2 cellular contexts compared by ENCODE assay signal in genomic region chr9:92669890-92670708, GRCh38.
A peak's percentile ranks its signal among the peaks of the same experiment; 100 is the strongest.
TF ChIP-seq lines count a peak whose summit lies in the region.

Gene IPPK, minus strand, starts transcription at chr9:92670131. Its CDS starts 143 bp downstream, at chr9:92669988.

TF ChIP-seq in IMR-90, 13 proteins besides CTCF, POLR2A, EP300 and RAD21:
- TF ChIP-seq BHLHE40 (IDR thresholded peaks at IDR 0.05; ENCODE audit: low read depth, low read length) (peak; percentile 52; the same call in 1 of the 2 replicates), NFE2L2 (IDR thresholded peaks at IDR 0.05; ENCODE audit: low read depth, low read length) (no peak), FOS (IDR thresholded peaks at IDR 0.05; ENCODE audit: low read depth, low read length) (no peak), SMC3 (IDR thresholded peaks at IDR 0.05; ENCODE audit: low read depth, low read length) (no peak), USF2 (IDR thresholded peaks at IDR 0.05; ENCODE audit: low read depth, low read length) (peak; percentile 38; the same call in 1 of the 2 replicates), RCOR1 (IDR thresholded peaks at IDR 0.05; ENCODE audit: insufficient replicate concordance, low read length) (no peak), ELK1 (IDR thresholded peaks at IDR 0.05; ENCODE audit: borderline replicate concordance, low read depth, low read length) (0 out of 2 replicates have a peak, but pooled peaks have one; percentile 34), MAZ (IDR thresholded peaks at IDR 0.05; ENCODE audit: borderline replicate concordance, low read depth, low read length) (peak; percentile 73; the same call in 1 of the 2 replicates), RFX5 (IDR thresholded peaks at IDR 0.05; ENCODE audit: low read depth, low read length) (no peak), CHD1 (IDR thresholded peaks at IDR 0.05; ENCODE audit: low read depth, low read length) (no peak), CEBPB (IDR thresholded peaks at IDR 0.05; ENCODE audit: low read depth, low read length) (no peak), MXI1 (IDR thresholded peaks at IDR 0.05; ENCODE audit: borderline replicate concordance, low read depth, low read length) (peak; percentile 56; the same call in 1 of the 2 replicates)
TF ChIP-seq in IMR-90: peak in this region for 5.

TF ChIP-seq in endothelial cell of umbilical vein, 7 proteins besides CTCF, POLR2A, EP300 and RAD21:
- TF ChIP-seq JUN (IDR thresholded peaks at IDR 0.05; ENCODE audit: borderline replicate concordance, insufficient read depth, insufficient read length, low read depth) = peak; percentile 52
- no peak for TF ChIP-seq GATA2 (IDR thresholded peaks at IDR 0.05; ENCODE audit: insufficient read depth, insufficient read length, low read depth, low read length)
- TF ChIP-seq MYC (IDR thresholded peaks at IDR 0.05; ENCODE audit: low read depth, low read length) = no peak
- TF ChIP-seq FOS (IDR thresholded peaks at IDR 0.05; ENCODE audit: borderline replicate concordance, insufficient read depth, low read length) = peak; percentile 73
- peak; percentile 98 for TF ChIP-seq POLR2AphosphoS5 (IDR thresholded peaks at IDR 0.05; ENCODE audit: insufficient read depth, low read depth, low read length)
- no peak for TF ChIP-seq EZH2 (IDR thresholded peaks at IDR 0.05; ENCODE audit: borderline replicate concordance, low read depth, low read length, severe bottlenecking)
- TF ChIP-seq, protein P1, sequence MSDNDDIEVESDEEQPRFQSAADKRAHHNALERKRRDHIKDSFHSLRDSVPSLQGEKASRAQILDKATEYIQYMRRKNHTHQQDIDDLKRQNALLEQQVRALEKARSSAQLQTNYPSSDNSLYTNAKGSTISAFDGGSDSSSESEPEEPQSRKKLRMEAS (IDR thresholded peaks at IDR 0.05; ENCODE audit: insufficient read depth, insufficient read length) = no peak
